20 cellular contexts compared by ENCODE assay signal in genomic region chr16:79587897-79588296, GRCh38. TPM values are rescaled to one million over a fixed set of nuclear protein-coding genes. Genes with fewer than 3 reads are reported as not detected.
DNase-seq lines count a peak whose midpoint lies in the region; ATAC-seq and TF ChIP-seq lines count a peak whose summit lies in the region.
"Had no signal": no experiment of that assay in that cellular context is flagged by ENCODE, and none has a peak within 500 bp of the region (broad histone marks: within the 10 kb centered on the region; RNA-seq: fewer than 3 reads in every experiment).

No MANE protein-coding gene starts in this region.

- no peaks in the 10 kb centered on the region for H3K36me3 ChIP-seq in right lobe of liver
- H3K36me3 ChIP-seq in upper lobe of right lung, result no peaks in the 10 kb centered on the region
- no peaks in the 10 kb centered on the region for H3K36me3 ChIP-seq in HAP-1 (replicated peaks)
- H3K36me3 ChIP-seq: SJCRH30 had no signal

- H3K4me1 ChIP-seq in right lobe of liver (peaks cover 0 to 37% (median 4%) of the 10 kb centered on the region in 4 donors), upper lobe of right lung (no peaks in the 10 kb centered on the region), HAP-1 (peaks cover 11% of the 10 kb centered on the region)
- H3K4me1 ChIP-seq: A549, SJCRH30 had no signal

- H3K27me3 ChIP-seq in right lobe of liver (no peaks in the 10 kb centered on the region), upper lobe of right lung (no peaks in the 10 kb centered on the region), HAP-1 (ENCODE audit: low read depth) (peaks cover 12% of the 10 kb centered on the region)
- H3K27me3 ChIP-seq: SJCRH30 had no signal

- WGBS in right lobe of liver (ENCODE audit: insufficient coverage, low coverage, low lambda C conversion rate, missing lambda C conversion rate), result 38% methylated on average over 7 of the region's 9 CpGs

- TF ChIP-seq CTCF in right lobe of liver (IDR thresholded peaks at IDR 0.05) (no peak), upper lobe of right lung (IDR thresholded peaks at IDR 0.05) (no peak)

- no peaks in the 10 kb centered on the region for H3K9me3 ChIP-seq in right lobe of liver
- no peaks in the 10 kb centered on the region for H3K9me3 ChIP-seq in upper lobe of right lung
- no peaks in the 10 kb centered on the region for H3K9me3 ChIP-seq in HAP-1
- H3K9me3 ChIP-seq: A549; BLaER1 treated with 17β-estradiol and CSF1 and Interleukin-3, amounts not matched to agents 10 nM and 100 nM; SJCRH30 had no signal

- no peak for TF ChIP-seq POLR2A in right lobe of liver (IDR thresholded peaks at IDR 0.05)

- H3K4me3 ChIP-seq in right lobe of liver (no peak overlapping the region), upper lobe of right lung (no peak overlapping the region), HAP-1 (no peak overlapping the region)
- H3K4me3 ChIP-seq: A549; BLaER1 treated with 17β-estradiol and CSF1 and Interleukin-3, amounts not matched to agents 10 nM and 100 nM; SJCRH30 had no signal

- intact Hi-C loops in Right ventricle myocardium superior (cut with DNase I), result loop anchor here (10.0 kb wide), 1 partner anchor 323 kb away; no protein-coding TSS in a partner anchor
- intact Hi-C loops in left ventricle myocardium superior (cut with micrococcal nuclease), result no loop called here
- intact Hi-C loops in right lobe of liver (cut with DNase I), result no loop called here
- intact Hi-C loops in upper lobe of right lung (cut with DNase I), result no loop called here

- H3K27ac ChIP-seq in right lobe of liver (peak overlapping the region in 1 of 3 donors; percentile 5), upper lobe of right lung (no peak overlapping the region)
- H3K27ac ChIP-seq: A549; BLaER1 treated with 17β-estradiol and CSF1 and Interleukin-3, amounts not matched to agents 10 nM and 100 nM; RWPE1; SJCRH30 had no signal

- in situ Hi-C loops in HAP-1 (cut with MboI; ENCODE audit: low sequenced_read_pairs), result no loop called here

- DNase-seq in Right ventricle myocardium superior, result no peak
- DNase-seq in left ventricle myocardium superior, result no peak
- peak; percentile 62 for DNase-seq in NCI-H510A treated with DMSO at 0.1 percent for 48 hours (lab: John Stamatoyannopoulos, UW)
- no peak for DNase-seq in right lobe of liver
- no peak for DNase-seq in upper lobe of right lung
- DNase-seq in activated CD4-positive, CD25-positive, alpha-beta regulatory T cell (lab: John Stamatoyannopoulos, UW), result no peak
- no peak for DNase-seq in HAP-1 (ENCODE audit: low spot score in 2 of 2)
- DNase-seq: EL, Kasumi-1, MM.1S, NCI-H2029, NCI-H345, PC-3, SJCRH30, SW 1271 had no signal

- ATAC-seq in Right ventricle myocardium superior (ENCODE audit: poor library complexity), result peak; percentile 35
- no peak for ATAC-seq in left ventricle myocardium superior
- ATAC-seq in right lobe of liver, result peak in 3 of 4 donors; percentile 8 to 29 (median 12)
- ATAC-seq in upper lobe of right lung, result peak; percentile 78
- no peak for ATAC-seq in GM18502 (IDR thresholded peaks at IDR 0.05; ENCODE audit: poor library complexity, unreplicated experiment)
- ATAC-seq: A549, PC-3 had no signal

RNA-seq across cellular contexts. Expression of gene MAF, which starts 12.6 kb away (rescaled TPM):
- total RNA-seq in Right ventricle myocardium superior (19.6 TPM), left ventricle myocardium superior (18.8 TPM), right lobe of liver (10 to 100 TPM; 19.0 to 43.8 (median 27.7) TPM), upper lobe of right lung (66.4 TPM)
- total RNA-seq: HT-29, PC-3 had no signal

Comparison
In these comparisons a context has a peak if more than half of its experiments do, and no peak if none do; other contexts are left out.
1. ATAC-seq: peak in Right ventricle myocardium superior (single experiment), right lobe of liver (3 of 4) and upper lobe of right lung (single experiment); none in left ventricle myocardium superior (single experiment) and GM18502 (single experiment).